In genomic region chr9:14180942-14181270, GRCh38 we compare ENCODE assay signal across 15 cellular contexts.
DNase-seq lines count a peak whose midpoint lies in the region; ATAC-seq, FAIRE-seq and TF ChIP-seq lines count a peak whose summit lies in the region.
"Had no signal": no experiment of that assay in that cellular context is flagged by ENCODE, and none has a peak within 500 bp of the region (broad histone marks: within the 10 kb centered on the region; RNA-seq: fewer than 3 reads in every experiment).

No MANE protein-coding gene starts in this region.

- CTCF ChIA-PET in SK-N-SH (lab: Yijun Ruan, JAX) = no interaction called here

- H3K4me2 ChIP-seq in SK-N-SH = peak overlapping the region; percentile 41

- no peak for TF ChIP-seq RAD21 in SK-N-SH (IDR thresholded peaks at IDR 0.05; ENCODE audit: low read length)

- TF ChIP-seq CTCF in SK-N-SH (IDR thresholded peaks at IDR 0.05) (no peak), fibroblast of the aortic adventitia (IDR thresholded peaks at IDR 0.05; ENCODE audit: insufficient read depth, low read length) (no peak), pancreas (IDR thresholded peaks at IDR 0.05) (no peak)

- H3F3A ChIP-seq in SK-N-SH (replicated peaks; ENCODE audit: insufficient read depth) = no peaks in the 10 kb centered on the region

- no peak overlapping the region for H3K9ac ChIP-seq in SK-N-SH

- intact Hi-C loops in pancreas (cut with DNase I) = no loop called here

- ATAC-seq in SK-N-SH treated with all-trans-retinoic acid at 6 μM for 48 hours (no peak), pancreas (peak in 1 of 4 donors; percentile 9)
- ATAC-seq: activated CD4-positive, alpha-beta T cell treated with anti-CD3 and anti-CD28 coated beads for 36 hours; HCT116; stimulated activated naive CD8-positive, alpha-beta T cell treated with anti-CD3 and anti-CD28 coated beads, Interleukin-15, amount 100 ng/mL, for 72 hours; T-cell had no signal

- H3K27ac ChIP-seq in SK-N-SH (ENCODE audit: low read depth in 2 of 2, low read length in 1 of 2) (no peak overlapping the region; a peak in 1 of 4 replicates), pancreas (peak overlapping the region; percentile 44 to 74 (median 54)), urinary bladder (ENCODE audit: low read depth) (peak overlapping the region; percentile 23)

- H3K79me2 ChIP-seq in SK-N-SH (ENCODE audit: insufficient read depth) = peaks cover 25% of the 10 kb centered on the region

- TF ChIP-seq EP300 in SK-N-SH (IDR thresholded peaks at IDR 0.05; ENCODE audit: borderline replicate concordance in 1 of 2, low read depth in 1 of 2, low read length in 1 of 2) = no peak

- POLR2A ChIA-PET in SK-N-SH (lab: Yijun Ruan, JAX) = interaction anchor here (0.6 kb wide), 1 partner anchor 65 kb away, joined by 5 read pairs; no protein-coding TSS in a partner anchor

- H3K9me3 ChIP-seq in SK-N-SH (no peaks in the 10 kb centered on the region), pancreas (no peaks in the 10 kb centered on the region)

- H3K4me3 ChIP-seq in SK-N-SH (ENCODE audit: low read depth in 2 of 2, low read length in 1 of 2) (no peak overlapping the region), fibroblast of the aortic adventitia (ENCODE audit: low read depth, low read length) (peak overlapping the region; percentile 51), pancreas (peak overlapping the region in 1 of 4 donors; percentile 2), urinary bladder (ENCODE audit: low read depth, low read length) (no peak overlapping the region)

- H4K20me1 ChIP-seq in SK-N-SH (ENCODE audit: insufficient read depth) = no peaks in the 10 kb centered on the region

- FAIRE-seq in pancreas (lab: Jason Lieb, UNC) = no peak

- DNase-seq in SK-N-SH = no peak
- no peak for DNase-seq in fibroblast of the aortic adventitia (ENCODE audit: low read depth)
- DNase-seq in pancreas = no peak
- DNase-seq in COLO668 (lab: John Stamatoyannopoulos, UW; ENCODE audit: unreplicated experiment) = no peak
- no peak for DNase-seq in NAMALWA (ENCODE audit: low spot score)
- no peak for DNase-seq in NCI-H1105 (lab: John Stamatoyannopoulos, UW)
- DNase-seq: 8988T; activated CD4-positive, alpha-beta T cell treated with anti-CD3 and anti-CD28 coated beads for 36 hours; activated T-cell treated with anti-CD3 and anti-CD28 coated beads, Interleukin-2, amount 50 U/mL, for 1 hour; effector CD4-positive, alpha-beta T cell; stimulated activated naive CD8-positive, alpha-beta T cell treated with anti-CD3 and anti-CD28 coated beads, Interleukin-15, amount 100 ng/mL, for 72 hours; T-cell had no signal

- H2AFZ ChIP-seq in SK-N-SH (ENCODE audit: low read depth) = no peak overlapping the region

- 53% methylated on average over 1 of the region's 1 CpG for WGBS in SK-N-SH (ENCODE audit: low lambda C conversion rate)
- 16 to 26% methylated on average over 1 of the region's 1 CpG for WGBS in pancreas, 2 donors
- 51% methylated on average over 1 of the region's 1 CpG for WGBS in urinary bladder

- H3K9me2 ChIP-seq in SK-N-SH = no peaks in the 10 kb centered on the region

- H3K36me3 ChIP-seq in SK-N-SH (replicated peaks in 1 of 2; ENCODE audit: control insufficient read depth in 1 of 2, insufficient read depth in 2 of 2, low read length in 1 of 2) (peaks cover 8 to 25% of the 10 kb centered on the region in 2 experiments), pancreas (no peaks in the 10 kb centered on the region), urinary bladder (ENCODE audit: insufficient read depth) (peaks cover 2% of the 10 kb centered on the region)

- H3K4me1 ChIP-seq in SK-N-SH (ENCODE audit: control insufficient read depth in 1 of 2, insufficient read depth in 2 of 2, low read depth in 1 of 2, low read length in 1 of 2) (peaks cover 2 to 16% of the 10 kb centered on the region in 2 experiments; a peak in 3 of 4 replicates), pancreas (peaks cover 27 to 60% (median 29%) of the 10 kb centered on the region in 3 donors), urinary bladder (ENCODE audit: insufficient read depth) (no peaks in the 10 kb centered on the region)

- H3K27me3 ChIP-seq in SK-N-SH (ENCODE audit: insufficient read depth) = no peaks in the 10 kb centered on the region
- no peaks in the 10 kb centered on the region for H3K27me3 ChIP-seq in pancreas

TF ChIP-seq in SK-N-SH, 30 proteins besides CTCF, POLR2A, EP300 and RAD21:
- TF ChIP-seq ZBTB33 (IDR thresholded peaks at IDR 0.05; ENCODE audit: borderline replicate concordance, low read depth) (no peak), TEAD4 (IDR thresholded peaks at IDR 0.05; ENCODE audit: borderline replicate concordance, insufficient read depth) (no peak), POLR2AphosphoS5 (IDR thresholded peaks at IDR 0.05; ENCODE audit: low read depth, low read length) (no peak), USF1 (IDR thresholded peaks at IDR 0.05; ENCODE audit: borderline replicate concordance, low read depth) (no peak), SMC3 (IDR thresholded peaks at IDR 0.05; ENCODE audit: low read depth, low read length) (no peak), TAF1 (IDR thresholded peaks at IDR 0.05; ENCODE audit: borderline replicate concordance, low read depth, low read length) (no peak)

TF ChIP-seq in SK-N-SH treated with all-trans-retinoic acid at 6 μM for 48 hours, 23 proteins besides CTCF, POLR2A, EP300 and RAD21:
- TF ChIP-seq POU6F1 (CRISPR knock-in tag; IDR thresholded peaks at IDR 0.05; ENCODE audit: borderline replicate concordance, low read depth) (no peak), OSR1 (CRISPR knock-in tag; IDR thresholded peaks at IDR 0.05) (no peak), TOX (CRISPR knock-in tag; IDR thresholded peaks at IDR 0.05; ENCODE audit: borderline replicate concordance) (no peak), ZC3H10 (CRISPR knock-in tag; IDR thresholded peaks at IDR 0.05) (no peak), BACH2 (CRISPR knock-in tag; IDR thresholded peaks at IDR 0.05; ENCODE audit: borderline replicate concordance) (no peak)

Comparison
In these comparisons a context has a peak if more than half of its experiments do, and no peak if none do; other contexts are left out.
1. H3K27ac ChIP-seq: peak in pancreas (4 of 4) and urinary bladder (single experiment); none in SK-N-SH (0 of 2).